Comparison of ENCODE assay signal across 13 cellular contexts in the genomic region with DNA sequence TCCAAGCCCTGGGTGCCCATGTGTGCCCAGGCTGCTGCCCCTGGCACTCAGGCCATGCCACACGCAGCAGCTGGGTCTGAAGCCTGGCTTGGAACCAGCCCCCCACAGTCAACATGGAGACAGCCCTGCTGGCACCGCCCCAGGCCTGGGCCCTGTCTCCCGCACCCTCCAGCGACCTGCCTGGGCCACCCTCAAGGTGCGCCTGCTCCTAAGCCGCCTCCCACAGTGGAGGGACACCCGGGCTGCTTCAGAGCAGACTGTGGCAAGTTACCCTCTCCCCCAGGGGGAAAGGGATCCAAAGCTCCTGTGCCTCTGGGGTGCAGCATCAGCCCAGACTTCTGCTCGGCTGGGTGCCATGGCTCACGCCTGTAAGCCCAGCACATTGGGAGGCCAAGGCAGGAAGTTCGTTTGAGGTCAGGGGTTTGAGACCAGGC. TPM values are rescaled to one million over a fixed set of nuclear protein-coding genes. Genes with fewer than 3 reads are reported as not detected.
A peak's percentile ranks its signal among the peaks of the same experiment; 100 is the strongest.
DNase-seq lines count a peak whose midpoint lies in the region; ATAC-seq, FAIRE-seq and TF ChIP-seq lines count a peak whose summit lies in the region.
"Had no signal": no experiment of that assay in that cellular context is flagged by ENCODE, and none has a peak within 500 bp of the region (broad histone marks: within the 10 kb centered on the region; RNA-seq: fewer than 3 reads in every experiment).

No MANE protein-coding gene starts in this region.

- no peaks in the 10 kb centered on the region; the same call in 1 of the 2 replicates for H3F3A ChIP-seq in Loucy (ENCODE audit: low read depth)

- no peaks in the 10 kb centered on the region for H3K36me3 ChIP-seq in Loucy (ENCODE audit: insufficient read depth, low read length)

- H3K4me2 ChIP-seq in Loucy (ENCODE audit: low read depth, low read length, poor library complexity, severe bottlenecking): peak overlapping the region; percentile 67
- H3K4me2 ChIP-seq: KMS-11 had no signal

- peak overlapping the region; percentile 31 for H3K4me3 ChIP-seq in Loucy (ENCODE audit: low read length, poor library complexity, severe bottlenecking)
- H3K4me3 ChIP-seq in right cardiac atrium (ENCODE audit: low read length): no peak overlapping the region

- no peak for TF ChIP-seq CTCF in Loucy (conservative IDR thresholded peaks at IDR 0.05; ENCODE audit: low read length)

- peak overlapping the region; percentile 57 for H3K9ac ChIP-seq in Loucy (ENCODE audit: low read depth, low read length, poor library complexity, severe bottlenecking)
- H3K9ac ChIP-seq: KMS-11 had no signal

- peaks cover 40% of the 10 kb centered on the region for H4K20me1 ChIP-seq in Loucy (ENCODE audit: insufficient read depth, low read length, poor library complexity, severe bottlenecking)

- peaks cover 99% of the 10 kb centered on the region for H3K79me2 ChIP-seq in Loucy (ENCODE audit: insufficient read depth, low read length)

- peak overlapping the region; percentile 72 for H3K27ac Mint-ChIP-seq in activated naive CD8-positive, alpha-beta T cell treated with anti-CD3 and anti-CD28 coated beads for 36 hours

- no peaks in the 10 kb centered on the region for H3K27me3 Mint-ChIP-seq in activated naive CD8-positive, alpha-beta T cell treated with anti-CD3 and anti-CD28 coated beads for 36 hours

- H3K4me1 Mint-ChIP-seq in activated naive CD8-positive, alpha-beta T cell treated with anti-CD3 and anti-CD28 coated beads for 36 hours: peaks cover 62% of the 10 kb centered on the region

- no peaks in the 10 kb centered on the region for H3K36me3 Mint-ChIP-seq in activated naive CD8-positive, alpha-beta T cell treated with anti-CD3 and anti-CD28 coated beads for 36 hours

- no peak for FAIRE-seq in GM19239 (lab: Jason Lieb, UNC)

- no peaks in the 10 kb centered on the region for H3K9me3 ChIP-seq in Loucy (ENCODE audit: insufficient read depth, low read depth, low read length)
- no peaks in the 10 kb centered on the region for H3K9me3 ChIP-seq in right cardiac atrium (ENCODE audit: control insufficient read depth, low read length)

- intact Hi-C loops in right cardiac atrium (cut with DNase I): no loop called here

- H2AFZ ChIP-seq in Loucy (ENCODE audit: low read length): no peak overlapping the region

- H3K4me1 ChIP-seq in Loucy (ENCODE audit: insufficient read depth, low read length, poor library complexity, severe bottlenecking): peaks cover 51% of the 10 kb centered on the region
- H3K4me1 ChIP-seq in right cardiac atrium (ENCODE audit: control insufficient read depth, insufficient read depth, low read length): peaks cover 78% of the 10 kb centered on the region

- no peaks in the 10 kb centered on the region for H3K9me3 Mint-ChIP-seq in activated naive CD8-positive, alpha-beta T cell treated with anti-CD3 and anti-CD28 coated beads for 36 hours

- peak overlapping the region; percentile 88 for H3K27ac ChIP-seq in right cardiac atrium (ENCODE audit: low read length)
- H3K27ac ChIP-seq in temporal lobe (ENCODE audit: low read depth, low read length): peak overlapping the region; percentile 23
- H3K27ac ChIP-seq: KMS-11 had no signal

- no peak for ATAC-seq in right cardiac atrium
- ATAC-seq in HG02588 (IDR thresholded peaks at IDR 0.05; ENCODE audit: unreplicated experiment): no peak

- no peaks in the 10 kb centered on the region for H3K9me2 ChIP-seq in Loucy (replicated peaks; ENCODE audit: low read depth, low read length)

- H3K4me3 Mint-ChIP-seq in activated naive CD8-positive, alpha-beta T cell treated with anti-CD3 and anti-CD28 coated beads for 36 hours: no peak overlapping the region

- WGBS in right cardiac atrium: 54% methylated on average over 10 of the region's 10 CpGs

- H3K27me3 ChIP-seq in Loucy (ENCODE audit: insufficient read depth, low read length, poor library complexity, severe bottlenecking) (no peaks in the 10 kb centered on the region), right cardiac atrium (ENCODE audit: control insufficient read depth, insufficient read depth) (no peaks in the 10 kb centered on the region)

- no peak for DNase-seq in activated naive CD8-positive, alpha-beta T cell treated with anti-CD3 and anti-CD28 coated beads for 36 hours
- peak in 2 of 3 donors; percentile 81 to 83 for DNase-seq in right cardiac atrium
- no peak for DNase-seq in DMS114 treated with DMSO at 0.1 percent for 48 hours (lab: John Stamatoyannopoulos, UW; ENCODE audit: unreplicated experiment)
- DNase-seq in GM19239 (ENCODE audit: insufficient read length, low spot score): no peak
- DNase-seq: activated naive CD4-positive, alpha-beta T cell; midbrain; NCI-H446; retina; SHP77 had no signal

RNA-seq across cellular contexts. Expression of a gene that starts 15.8 kb away (rescaled TPM):
- 10 to 100 TPM; 20.0 to 21.0 TPM for total RNA-seq in activated naive CD8-positive, alpha-beta T cell treated with anti-CD3 and anti-CD28 coated beads for 36 hours
- 10 to 100 TPM; 12.6 to 19.0 (median 14.0) TPM for total RNA-seq in right cardiac atrium
- polyA plus RNA-seq in right cardiac atrium: 9.3 TPM
- 5.2 TPM for total RNA-seq in temporal lobe

RNA-seq across cellular contexts. Expression of a gene that starts 37.3 kb away (rescaled TPM):
- total RNA-seq in activated naive CD8-positive, alpha-beta T cell treated with anti-CD3 and anti-CD28 coated beads for 36 hours: 100 to 1,000 TPM; 168 to 170 TPM
- 100 to 1,000 TPM; 204 to 236 (median 213) TPM for total RNA-seq in right cardiac atrium
- polyA plus RNA-seq in right cardiac atrium: 285 TPM
- 114 TPM for total RNA-seq in temporal lobe

RNA-seq across cellular contexts. Expression of a gene that starts 51.6 kb away (rescaled TPM):
- total RNA-seq in activated naive CD8-positive, alpha-beta T cell treated with anti-CD3 and anti-CD28 coated beads for 36 hours: 100 to 1,000 TPM; 116 to 124 TPM
- total RNA-seq in right cardiac atrium (10 to 100 TPM; 47.8 to 55.4 (median 52.2) TPM), temporal lobe (20.9 TPM)
- polyA plus RNA-seq in right cardiac atrium: 49.0 TPM

Comparison
In these comparisons a context has a peak if more than half of its experiments do, and no peak if none do; other contexts are left out.
1. DNase-seq: peak in right cardiac atrium (2 of 3); none in activated naive CD8-positive, alpha-beta T cell treated with anti-CD3 and anti-CD28 coated beads for 36 hours (single experiment), DMS114 treated with DMSO at 0.1 percent for 48 hours (single experiment) and GM19239 (single experiment).